ENCODE assay signal across 23 cellular contexts in genomic region chr22:48121984-48122383, GRCh38.
DNase-seq lines count a peak whose midpoint lies in the region; ATAC-seq, FAIRE-seq and TF ChIP-seq lines count a peak whose summit lies in the region.
"Had no signal": no experiment of that assay in that cellular context is flagged by ENCODE, and none has a peak within 500 bp of the region (broad histone marks: within the 10 kb centered on the region; RNA-seq: fewer than 3 reads in every experiment).

No MANE protein-coding gene starts in this region.

- H3K27me3 Mint-ChIP-seq in activated CD4-positive, alpha-beta T cell treated with anti-CD3 and anti-CD28 coated beads, Interleukin-2, amount 10 ng/mL, durations not matched to agents 24 days and 14 days: peaks cover 2% of the 10 kb centered on the region
- peaks cover 11% of the 10 kb centered on the region for H3K27me3 Mint-ChIP-seq in type B pancreatic cell
- H3K27me3 Mint-ChIP-seq in activated naive CD8-positive, alpha-beta T cell treated with anti-CD3 and anti-CD28 coated beads, Interleukin-2, amount 50 U/mL, for 24 hours: peaks cover 3% of the 10 kb centered on the region
- H3K27me3 Mint-ChIP-seq: B cell had no signal

- H3K4me3 Mint-ChIP-seq in activated CD4-positive, alpha-beta T cell treated with anti-CD3 and anti-CD28 coated beads, Interleukin-2, amount 10 ng/mL, durations not matched to agents 24 days and 14 days: no peak overlapping the region
- no peak overlapping the region for H3K4me3 Mint-ChIP-seq in type B pancreatic cell
- no peak overlapping the region for H3K4me3 Mint-ChIP-seq in activated naive CD8-positive, alpha-beta T cell treated with anti-CD3 and anti-CD28 coated beads, Interleukin-2, amount 50 U/mL, for 24 hours
- H3K4me3 Mint-ChIP-seq: B cell; CD4-positive, alpha-beta T cell; CD8-positive, alpha-beta T cell had no signal

- SMC1A ChIA-PET in GM12878 (lab: Charles Lee; ENCODE audit: uncharacterized antibody, unreplicated experiment): no interaction called here

- intact Hi-C loops in activated CD4-positive, alpha-beta T cell treated with anti-CD3 and anti-CD28 coated beads, Interleukin-2, amount 10 ng/mL, durations not matched to agents 24 days and 14 days (cut with micrococcal nuclease): no loop called here
- intact Hi-C loops in GM12878 (cut with micrococcal nuclease; ENCODE audit: unreplicated experiment): no loop called here

- H3K79me2 ChIP-seq in GM12878 (ENCODE audit: control insufficient read depth, insufficient read depth, low read length): no peaks in the 10 kb centered on the region

- no peak for ATAC-seq in GM12878
- ATAC-seq in activated naive CD8-positive, alpha-beta T cell treated with anti-CD3 and anti-CD28 coated beads, Interleukin-2, amount 50 U/mL, for 24 hours: no peak
- ATAC-seq: A549; CD8-positive, alpha-beta T cell had no signal

- RAD21 ChIA-PET in GM12878 (lab: Charles Lee; ENCODE audit: unreplicated experiment): no interaction called here

- H3K9me3 ChIP-seq in GM12878 (replicated peaks; ENCODE audit: control insufficient read depth, insufficient read depth, low read length) (no peaks in the 10 kb centered on the region), mesenchymal stem cell (ENCODE audit: control insufficient read depth, low read length) (no peaks in the 10 kb centered on the region)
- H3K9me3 ChIP-seq: A549, Caco-2 had no signal

- H3K4me1 Mint-ChIP-seq in activated CD4-positive, alpha-beta T cell treated with anti-CD3 and anti-CD28 coated beads, Interleukin-2, amount 10 ng/mL, durations not matched to agents 24 days and 14 days: no peaks in the 10 kb centered on the region
- H3K4me1 Mint-ChIP-seq in type B pancreatic cell (ENCODE audit: unreplicated experiment): no peaks in the 10 kb centered on the region
- H3K4me1 Mint-ChIP-seq in activated naive CD8-positive, alpha-beta T cell treated with anti-CD3 and anti-CD28 coated beads, Interleukin-2, amount 50 U/mL, for 24 hours: peaks cover 4% of the 10 kb centered on the region

- TF ChIP-seq CTCF in GM12878 (IDR thresholded peaks at IDR 0.05 in 2 of 3, conservative IDR thresholded peaks at IDR 0.05 in 1 of 3; ENCODE audit: control insufficient read depth in 2 of 3, extremely low read depth in 1 of 3, insufficient read depth in 1 of 3, low read depth in 3 of 3, low read length in 3 of 3): no peak
- TF ChIP-seq CTCF in type B pancreatic cell (conservative IDR thresholded peaks at IDR 0.05): no peak

- no peak overlapping the region for H3K18ac ChIP-seq in mesenchymal stem cell (ENCODE audit: low read depth in 1 of 2, low read length in 2 of 2)

- H3K23ac ChIP-seq in mesenchymal stem cell (ENCODE audit: low read length in 2 of 2): no peak overlapping the region

- no peak overlapping the region for H2BK5ac ChIP-seq in mesenchymal stem cell (ENCODE audit: low read depth, low read length, poor library complexity, severe bottlenecking)

- no peak for TF ChIP-seq POLR2A in GM12878 (IDR thresholded peaks at IDR 0.05; ENCODE audit: low read depth, low read length)

- H3K9ac ChIP-seq in GM12878 (ENCODE audit: control insufficient read depth, insufficient read depth, low read length) (no peak overlapping the region), mesenchymal stem cell (ENCODE audit: low read length) (no peak overlapping the region)
- H3K9ac ChIP-seq: BLaER1 treated with 17β-estradiol and CSF1 and Interleukin-3, amounts not matched to agents 10 nM and 100 nM had no signal

- CTCF ChIA-PET in GM12878 (lab: Yijun Ruan, JAX): no interaction called here

- no peaks in the 10 kb centered on the region for H3K9me3 Mint-ChIP-seq in activated CD4-positive, alpha-beta T cell treated with anti-CD3 and anti-CD28 coated beads, Interleukin-2, amount 10 ng/mL, durations not matched to agents 24 days and 14 days
- H3K9me3 Mint-ChIP-seq in type B pancreatic cell: no peaks in the 10 kb centered on the region
- H3K9me3 Mint-ChIP-seq in activated naive CD8-positive, alpha-beta T cell treated with anti-CD3 and anti-CD28 coated beads, Interleukin-2, amount 50 U/mL, for 24 hours: no peaks in the 10 kb centered on the region
- H3K9me3 Mint-ChIP-seq: CD4-positive, alpha-beta T cell had no signal

- in situ Hi-C loops in GM12878 (cut with MboI): no loop called here

- WGBS in GM12878 (ENCODE audit: insufficient coverage, insufficient replicate concordance, low lambda C conversion rate, missing lambda C conversion rate): 65% methylated on average over 16 of the region's 16 CpGs
- 88% methylated on average over 16 of the region's 16 CpGs for WGBS in mesenchymal stem cell

- no peaks in the 10 kb centered on the region for H3K36me3 Mint-ChIP-seq in activated CD4-positive, alpha-beta T cell treated with anti-CD3 and anti-CD28 coated beads, Interleukin-2, amount 10 ng/mL, durations not matched to agents 24 days and 14 days (ENCODE audit: low read depth)
- H3K36me3 Mint-ChIP-seq in type B pancreatic cell: no peaks in the 10 kb centered on the region
- no peaks in the 10 kb centered on the region for H3K36me3 Mint-ChIP-seq in activated naive CD8-positive, alpha-beta T cell treated with anti-CD3 and anti-CD28 coated beads, Interleukin-2, amount 50 U/mL, for 24 hours (ENCODE audit: low read depth)
- H3K36me3 Mint-ChIP-seq: CD8-positive, alpha-beta T cell had no signal

- POLR2A ChIA-PET in GM12878 (lab: Charles Lee): no interaction called here

- no TSS peak for BruUV-seq in GM12878 (replicated peaks; lab: Mats Ljungman, UMichigan)

- no peaks in the 10 kb centered on the region for H3K79me1 ChIP-seq in mesenchymal stem cell (replicated peaks; ENCODE audit: low read length, poor library complexity, severe bottlenecking)

- no peak overlapping the region for H2AK5ac ChIP-seq in mesenchymal stem cell (ENCODE audit: low read length, severe bottlenecking)

- H2AFZ ChIP-seq in GM12878 (ENCODE audit: control insufficient read depth, low read depth, low read length): no peak overlapping the region
- H2AFZ ChIP-seq in mesenchymal stem cell (ENCODE audit: low read depth, low read length): no peak overlapping the region

- no peak overlapping the region for H3K4ac ChIP-seq in mesenchymal stem cell (ENCODE audit: low read depth in 1 of 2, low read length in 2 of 2)

- H3K27ac Mint-ChIP-seq in activated CD4-positive, alpha-beta T cell treated with anti-CD3 and anti-CD28 coated beads, Interleukin-2, amount 10 ng/mL, durations not matched to agents 24 days and 14 days: no peak overlapping the region
- H3K27ac Mint-ChIP-seq in type B pancreatic cell: no peak overlapping the region
- no peak overlapping the region for H3K27ac Mint-ChIP-seq in activated naive CD8-positive, alpha-beta T cell treated with anti-CD3 and anti-CD28 coated beads, Interleukin-2, amount 50 U/mL, for 24 hours
- H3K27ac Mint-ChIP-seq: B cell; CD4-positive, alpha-beta T cell; CD8-positive, alpha-beta T cell had no signal

- TF ChIP-seq EP300 in GM12878 (IDR thresholded peaks at IDR 0.05; ENCODE audit: borderline replicate concordance in 1 of 2, control insufficient read depth in 1 of 2, low read depth in 2 of 2, low read length in 2 of 2): no peak

- peak overlapping the region; percentile 56 for H4K91ac ChIP-seq in mesenchymal stem cell (ENCODE audit: low read length)

- DNase-seq in activated CD4-positive, alpha-beta T cell treated with anti-CD3 and anti-CD28 coated beads, Interleukin-2, amount 10 ng/mL, durations not matched to agents 24 days and 14 days: peak; percentile 15
- DNase-seq in activated CD4-positive, alpha-beta T cell treated with anti-CD3 and anti-CD28 coated beads for 48 hours: no peak
- DNase-seq in GM12878 (ENCODE audit: low read depth, low spot score): no peak
- DNase-seq in mesenchymal stem cell: no peak
- DNase-seq in type B pancreatic cell (ENCODE audit: extremely low spot score, unreplicated experiment): peak; percentile 44
- DNase-seq in activated naive CD8-positive, alpha-beta T cell treated with anti-CD3 and anti-CD28 coated beads, Interleukin-2, amount 50 U/mL, for 24 hours: no peak
- DNase-seq in activated CD8-positive, alpha-beta memory T cell treated with anti-CD3 and anti-CD28 coated beads, Interleukin-2, amount 50 U/mL, for 4 hours: no peak
- DNase-seq: AML-193; Caco-2; Calu3; CD4-positive, alpha-beta T cell; CD8-positive, alpha-beta T cell; DMS79 treated with DMSO at 0.1 percent for 48 hours; GF-D8 had no signal

- no peak overlapping the region for H3K27ac ChIP-seq in GM12878 (ENCODE audit: control insufficient read depth, insufficient read depth)
- no peak overlapping the region for H3K27ac ChIP-seq in mesenchymal stem cell (ENCODE audit: low read length, poor library complexity, severe bottlenecking)
- H3K27ac ChIP-seq: 22Rv1; A549; BLaER1 treated with 17β-estradiol and CSF1 and Interleukin-3, amounts not matched to agents 10 nM and 100 nM; C4-2B had no signal

- no peak overlapping the region for H3K4me3 ChIP-seq in GM12878
- H3K4me3 ChIP-seq in mesenchymal stem cell (ENCODE audit: insufficient read depth in 1 of 2, low read depth in 1 of 2, low read length in 2 of 2): no peak overlapping the region
- H3K4me3 ChIP-seq: A549; BLaER1 treated with 17β-estradiol and CSF1 and Interleukin-3, amounts not matched to agents 10 nM and 100 nM had no signal

- 0 out of 2 replicates have a peak, but pooled peaks cover 6% of the 10 kb centered on the region for H3K4me1 ChIP-seq in GM12878 (ENCODE audit: control insufficient read depth, insufficient read depth, low read length)
- H3K4me1 ChIP-seq in mesenchymal stem cell (ENCODE audit: control insufficient read depth, insufficient read depth, low read depth, low read length): peaks cover 2% of the 10 kb centered on the region
- H3K4me1 ChIP-seq: A549, Caco-2 had no signal

- no peak overlapping the region for H3K14ac ChIP-seq in mesenchymal stem cell (ENCODE audit: low read length in 2 of 2)

- H2BK12ac ChIP-seq in mesenchymal stem cell (ENCODE audit: low read length in 2 of 2): no peak overlapping the region

- no peaks in the 10 kb centered on the region for H3K36me3 ChIP-seq in GM12878 (ENCODE audit: control insufficient read depth in 2 of 2, insufficient read depth in 2 of 2, low read length in 1 of 2)
- peaks cover 0 to 3% of the 10 kb centered on the region in 2 experiments for H3K36me3 ChIP-seq in mesenchymal stem cell (ENCODE audit: control insufficient read depth in 1 of 2, insufficient read depth in 2 of 2, low read depth in 1 of 2, low read length in 2 of 2)
- H3K36me3 ChIP-seq: BLaER1 treated with 17β-estradiol and CSF1 and Interleukin-3, amounts not matched to agents 10 nM and 100 nM had no signal

- no peak for TF ChIP-seq RAD21 in GM12878 (IDR thresholded peaks at IDR 0.05; ENCODE audit: insufficient read depth, low read depth, low read length)

- no peaks in the 10 kb centered on the region for H3K27me3 ChIP-seq in GM12878 (replicated peaks in 1 of 2; ENCODE audit: control insufficient read depth in 2 of 2, insufficient read depth in 2 of 2, low read length in 1 of 2)
- no peaks in the 10 kb centered on the region for H3K27me3 ChIP-seq in mesenchymal stem cell (ENCODE audit: control insufficient read depth in 1 of 2, insufficient read depth in 1 of 2, low read length in 2 of 2)
- H3K27me3 ChIP-seq: BLaER1 treated with 17β-estradiol and CSF1 and Interleukin-3, amounts not matched to agents 10 nM and 100 nM had no signal

- H4K20me1 ChIP-seq in GM12878 (ENCODE audit: control insufficient read depth, insufficient read depth): no peaks in the 10 kb centered on the region
- H4K20me1 ChIP-seq: BLaER1 treated with 17β-estradiol and CSF1 and Interleukin-3, amounts not matched to agents 10 nM and 100 nM had no signal

- no peak for FAIRE-seq in GM12878 (lab: Jason Lieb, UNC)
- FAIRE-seq: A549, D721Med, G401.6, GM12892, GM18507 had no signal

- no peak overlapping the region for H2BK15ac ChIP-seq in mesenchymal stem cell (ENCODE audit: low read depth, poor library complexity, severe bottlenecking)

- H2BK120ac ChIP-seq in mesenchymal stem cell (ENCODE audit: low read depth, low read length): no peak overlapping the region

- H3K4me2 ChIP-seq in GM12878 (ENCODE audit: control insufficient read depth, insufficient read depth) (no peak overlapping the region), mesenchymal stem cell (ENCODE audit: low read length, poor library complexity, severe bottlenecking) (no peak overlapping the region)
- H3K4me2 ChIP-seq: A549; BLaER1 treated with 17β-estradiol and CSF1 and Interleukin-3, amounts not matched to agents 10 nM and 100 nM had no signal

- no peak overlapping the region for H4K8ac ChIP-seq in mesenchymal stem cell (ENCODE audit: low read length)

Comparison
In these comparisons a context has a peak if more than half of its experiments do, and no peak if none do; other contexts are left out.
1. DNase-seq: peak in activated CD4-positive, alpha-beta T cell treated with anti-CD3 and anti-CD28 coated beads, Interleukin-2, amount 10 ng/mL, durations not matched to agents 24 days and 14 days (single experiment) and type B pancreatic cell (single experiment); none in activated CD4-positive, alpha-beta T cell treated with anti-CD3 and anti-CD28 coated beads for 48 hours (single experiment), GM12878 (single experiment), mesenchymal stem cell (single experiment), activated naive CD8-positive, alpha-beta T cell treated with anti-CD3 and anti-CD28 coated beads, Interleukin-2, amount 50 U/mL, for 24 hours (single experiment) and activated CD8-positive, alpha-beta memory T cell treated with anti-CD3 and anti-CD28 coated beads, Interleukin-2, amount 50 U/mL, for 4 hours (single experiment).